Comparison of ENCODE assay signal across 9 cellular contexts in the genomic region with DNA sequence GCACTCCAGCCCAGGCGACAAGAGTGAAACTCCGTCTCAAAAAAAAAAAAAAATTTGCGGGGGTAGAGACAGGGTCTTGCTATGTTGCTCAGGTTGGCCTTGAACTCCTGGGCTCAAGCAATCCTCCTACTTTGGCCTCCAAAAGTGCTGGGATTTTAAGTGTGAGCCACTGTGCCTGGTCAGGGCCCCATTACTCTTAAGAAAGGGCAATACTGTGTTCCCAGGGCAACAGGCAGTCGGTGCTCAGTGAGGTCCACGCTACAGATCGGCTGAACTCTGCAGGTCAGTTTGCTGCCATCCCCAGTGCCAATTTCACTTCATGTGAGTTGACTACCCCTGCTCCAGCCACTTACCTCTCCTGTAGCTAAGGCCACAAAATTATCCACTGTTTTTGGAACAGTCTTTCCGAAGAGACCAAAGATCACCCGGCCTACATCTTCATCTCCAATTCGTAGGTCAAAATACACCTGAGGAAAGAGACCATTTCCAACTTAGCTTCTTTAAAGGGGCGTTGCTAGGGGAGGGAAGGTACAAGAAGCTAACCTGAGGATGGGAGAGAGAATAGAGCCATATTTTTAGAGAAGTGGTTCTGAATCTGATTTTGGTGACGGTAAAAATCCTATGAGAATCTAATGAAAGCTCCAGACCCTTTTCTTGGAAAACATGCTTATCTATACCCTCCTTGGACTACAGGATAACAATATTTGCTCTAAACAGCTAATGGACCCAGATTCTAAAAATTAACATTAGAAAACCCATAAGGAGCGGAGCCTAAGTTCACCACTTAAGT. TPM values are rescaled to one million over a fixed set of nuclear protein-coding genes. Genes with fewer than 3 reads are reported as not detected.
DNase-seq lines count a peak whose midpoint lies in the region; ATAC-seq and TF ChIP-seq lines count a peak whose summit lies in the region.
"Had no signal": no experiment of that assay in that cellular context is flagged by ENCODE, and none has a peak within 500 bp of the region (broad histone marks: within the 10 kb centered on the region; RNA-seq: fewer than 3 reads in every experiment).

No MANE protein-coding gene starts in this region.

- no CpG with 5 or more reads among the region's 12 CpGs for WGBS in H9 (ENCODE audit: extremely low coverage, insufficient read length, low lambda C conversion rate)
- WGBS in gastroesophageal sphincter (ENCODE audit: low coverage in 1 of 2), 2 donors: 44 to 52% methylated on average over 5 to 10 of the region's 12 CpGs

- no peak for DNase-seq in H9
- DNase-seq in OCI-M1 (lab: John Stamatoyannopoulos, UW): no peak
- DNase-seq in hippocampal formation (lab: John Stamatoyannopoulos, UW): no peak
- no peak for DNase-seq in NCI-H345 treated with DMSO at 0.1 percent for 48 hours (lab: John Stamatoyannopoulos, UW; ENCODE audit: unreplicated experiment)
- DNase-seq: NCI-H1092 treated with DMSO at 0.1 percent for 48 hours had no signal

- no peak overlapping the region for H3K4ac ChIP-seq in H9 (ENCODE audit: low read depth, low read length)

- H2AK5ac ChIP-seq in H9 (ENCODE audit: insufficient read length, low read length): no peak overlapping the region

- no peak for TF ChIP-seq POLR2A in gastroesophageal sphincter (IDR thresholded peaks at IDR 0.05)

- H3K14ac ChIP-seq in H9 (ENCODE audit: insufficient read depth, low read length): no peak overlapping the region

- peaks cover 28 to 29% of the 10 kb centered on the region in 2 experiments for H3K4me1 Mint-ChIP-seq in H9

- no peaks in the 10 kb centered on the region; a peak in 1 of 5 replicates for H3K9me3 Mint-ChIP-seq in H9

- H3T11ph ChIP-seq in H9 (ENCODE audit: low read length): no peak overlapping the region

- H3K36me3 ChIP-seq in gastroesophageal sphincter: peaks cover 0 to 45% of the 10 kb centered on the region in 2 donors
- H3K36me3 ChIP-seq in skeletal muscle satellite cell (ENCODE audit: insufficient read depth, low read length): peaks cover 36% of the 10 kb centered on the region

- peak overlapping the region; percentile 57 to 81 for H3K4me3 ChIP-seq in gastroesophageal sphincter
- peak overlapping the region; percentile 99 for H3K4me3 ChIP-seq in skeletal muscle satellite cell (ENCODE audit: low read length)

- no peak overlapping the region for H3K27ac ChIP-seq in H9 (ENCODE audit: insufficient read length, low read depth, low read length)
- peak overlapping the region; percentile 92 for H3K27ac ChIP-seq in VCaP
- H3K27ac ChIP-seq in gastroesophageal sphincter: peak overlapping the region in 3 of 4 donors; percentile 89 to 91 (median 89)

- H3K79me1 ChIP-seq in H9 (ENCODE audit: insufficient read depth, low read depth, low read length, poor library complexity, severe bottlenecking): no peaks in the 10 kb centered on the region

- TF ChIP-seq CTCF in H9 (conservative IDR thresholded peaks at IDR 0.05) (no peak), VCaP (conservative IDR thresholded peaks at IDR 0.05) (no peak), gastroesophageal sphincter (IDR thresholded peaks at IDR 0.05) (no peak)

- peak overlapping the region; percentile 88 to 91 for H3K4me3 Mint-ChIP-seq in H9

- no peak overlapping the region for H2BK5ac ChIP-seq in H9 (ENCODE audit: insufficient read length, low read length)

- no peak overlapping the region for H4K8ac ChIP-seq in H9 (replicated peaks; ENCODE audit: insufficient read length, low read depth, low read length)

- H4K5ac ChIP-seq in H9 (ENCODE audit: insufficient read length, low read depth, low read length): no peak overlapping the region

- no peak overlapping the region for H2BK12ac ChIP-seq in H9 (ENCODE audit: insufficient read length, low read depth, low read length)

- TF ChIP-seq EP300 in gastroesophageal sphincter (IDR thresholded peaks at IDR 0.05): no peak

- H3K9me3 ChIP-seq in H9 (ENCODE audit: control insufficient read depth, low read depth, low read length) (no peaks in the 10 kb centered on the region), gastroesophageal sphincter (no peaks in the 10 kb centered on the region), skeletal muscle satellite cell (replicated peaks; ENCODE audit: low read length) (no peaks in the 10 kb centered on the region)

- no peaks in the 10 kb centered on the region for H4K20me1 ChIP-seq in H9 (ENCODE audit: control insufficient read depth, insufficient read depth, insufficient read length)

- no peaks in the 10 kb centered on the region for H3K27me3 Mint-ChIP-seq in H9 (ENCODE audit: low read depth)

- H3K27me3 ChIP-seq in H9 (ENCODE audit: insufficient read depth, low read length): no peaks in the 10 kb centered on the region
- no peaks in the 10 kb centered on the region for H3K27me3 ChIP-seq in gastroesophageal sphincter
- H3K27me3 ChIP-seq in skeletal muscle satellite cell (ENCODE audit: control insufficient read depth, insufficient read depth, low read length): no peaks in the 10 kb centered on the region

- no peak overlapping the region for H2AFZ ChIP-seq in H9 (ENCODE audit: low read length)

- peak overlapping the region in 2 of 3 experiments; percentile 55 to 89; a peak in 5 of 7 replicates for H3K27ac Mint-ChIP-seq in H9

- no peaks in the 10 kb centered on the region; the same call in 1 of the 2 replicates for H3K79me2 ChIP-seq in H9 (ENCODE audit: insufficient read depth, low read length)

- ATAC-seq in gastroesophageal sphincter: no peak
- ATAC-seq in HG03159 (IDR thresholded peaks at IDR 0.05; ENCODE audit: unreplicated experiment): no peak

- H3K4me1 ChIP-seq in H9 (ENCODE audit: insufficient read depth, low read length) (no peaks in the 10 kb centered on the region; the same call in 1 of the 2 replicates), gastroesophageal sphincter (peaks cover 3 to 56% (median 17%) of the 10 kb centered on the region in 3 donors), skeletal muscle satellite cell (ENCODE audit: control insufficient read depth, insufficient read depth, low read length) (peaks cover 30% of the 10 kb centered on the region)

- no peak overlapping the region for H4K91ac ChIP-seq in H9 (ENCODE audit: insufficient read length, low read depth, low read length)

- H3K23me2 ChIP-seq in H9 (ENCODE audit: insufficient read length, low read depth, low read length, poor library complexity, severe bottlenecking): no peaks in the 10 kb centered on the region

- no peak overlapping the region for H2BK20ac ChIP-seq in H9 (ENCODE audit: low read depth, low read length, poor library complexity, severe bottlenecking)

- H2BK120ac ChIP-seq in H9 (ENCODE audit: low read depth, low read length, poor library complexity, severe bottlenecking): no peak overlapping the region

- no peak overlapping the region for H3K23ac ChIP-seq in H9 (ENCODE audit: insufficient read length, low read depth, low read length)

- no peak overlapping the region for H3K18ac ChIP-seq in H9 (ENCODE audit: insufficient read length, low read depth, low read length)

- peaks cover 29 to 45% (median 32%) of the 10 kb centered on the region in 3 experiments; a peak in 6 of 7 replicates for H3K36me3 Mint-ChIP-seq in H9 (ENCODE audit: insufficient read depth in 1 of 3, low read depth in 3 of 3)

- H3K9ac ChIP-seq in H9 (ENCODE audit: extremely low read depth, insufficient read length, low read length) (peak overlapping the region; percentile 71), skeletal muscle satellite cell (ENCODE audit: low read depth, low read length) (peak overlapping the region; percentile 94)

- no peak overlapping the region for H2BK15ac ChIP-seq in H9 (ENCODE audit: low read depth, low read length)

- H3K4me2 ChIP-seq in H9 (ENCODE audit: insufficient read depth, insufficient read length, low read length) (peak overlapping the region; percentile 77), skeletal muscle satellite cell (ENCODE audit: low read length) (peak overlapping the region; percentile 95)

- H3K56ac ChIP-seq in H9 (ENCODE audit: insufficient read length, low read depth, low read length): no peak overlapping the region

RNA-seq across cellular contexts. Expression of a gene that starts 0.9 kb away (rescaled TPM):
- total RNA-seq in H9 (2021) (433 and 435 TPM in 2 replicates), gastroesophageal sphincter (100 to 1,000 TPM; 151 to 257 (median 235) TPM)
- total RNA-seq in skeletal muscle satellite cell (2012; rRNA removed): 995 TPM in 2 replicates

RNA-seq across cellular contexts. Expression of a gene that starts 10.4 kb away (rescaled TPM):
- total RNA-seq in H9 (2021): 4.4 and 4.8 TPM in 2 replicates
- under 1 TPM in 2 of 4 donors, not detected in 2; 0.13 to 0.19 TPM for total RNA-seq in gastroesophageal sphincter
- 0.22 and 0.25 TPM in 2 replicates for total RNA-seq in skeletal muscle satellite cell (2012; rRNA removed)
